ENCODE assay signal across 12 cellular contexts in genomic region chr14:50766338-50766886, GRCh38.
DNase-seq lines count a peak whose midpoint lies in the region; ATAC-seq and TF ChIP-seq lines count a peak whose summit lies in the region.
"Had no signal": no experiment of that assay in that cellular context is flagged by ENCODE, and none has a peak within 500 bp of the region (broad histone marks: within the 10 kb centered on the region; RNA-seq: fewer than 3 reads in every experiment).

No MANE protein-coding gene starts in this region.

- ATAC-seq in Right ventricle myocardium inferior (peak; percentile 48), aorta (ENCODE audit: low FRiP score) (peak; percentile 50), GM21367 (IDR thresholded peaks at IDR 0.05; ENCODE audit: unreplicated experiment) (no peak), HG03571 (IDR thresholded peaks at IDR 0.05; ENCODE audit: unreplicated experiment) (no peak)
- ATAC-seq: naive thymus-derived CD8-positive, alpha-beta T cell had no signal

- peaks cover 17% of the 10 kb centered on the region for H3K4me1 Mint-ChIP-seq in nephron

- H3K9me3 Mint-ChIP-seq in nephron = no peaks in the 10 kb centered on the region
- H3K9me3 Mint-ChIP-seq: naive thymus-derived CD8-positive, alpha-beta T cell had no signal

- intact Hi-C loops in Right ventricle myocardium inferior (cut with DNase I) = no loop called here
- intact Hi-C loops in cardiac septum (cut with DNase I) = no loop called here
- intact Hi-C loops in aorta (cut with DNase I) = no loop called here

- no peaks in the 10 kb centered on the region for H3K27me3 ChIP-seq in aorta (ENCODE audit: control insufficient read depth in 1 of 2, insufficient read depth in 2 of 2, low read length in 1 of 2)
- H3K27me3 ChIP-seq: colonic mucosa had no signal

- H3K4me3 ChIP-seq in aorta (ENCODE audit: low read length in 2 of 2) = no peak overlapping the region
- H3K4me3 ChIP-seq: colonic mucosa had no signal

- H3K36me3 Mint-ChIP-seq in nephron (ENCODE audit: low read depth) = peaks cover 84% of the 10 kb centered on the region

- peaks cover 3 to 5% of the 10 kb centered on the region in 2 donors for H3K4me1 ChIP-seq in aorta (ENCODE audit: control insufficient read depth in 1 of 2, insufficient read depth in 2 of 2, low read length in 2 of 2)
- H3K4me1 ChIP-seq: colonic mucosa had no signal

- peaks cover 6 to 7% of the 10 kb centered on the region in 2 donors for H3K36me3 ChIP-seq in aorta (ENCODE audit: control insufficient read depth in 1 of 2, insufficient read depth in 2 of 2, low read length in 1 of 2)
- H3K36me3 ChIP-seq: colonic mucosa had no signal

- 12 to 13% methylated on average over 6 of the region's 6 CpGs for WGBS in aorta, 2 donors

- H3K27ac Mint-ChIP-seq in nephron = peak overlapping the region in 2 of 3 experiments; percentile 59 to 61

- TF ChIP-seq CTCF in nephron (IDR thresholded peaks at IDR 0.05; ENCODE audit: unreplicated experiment in 3 of 3) = no peak

- H3K27me3 Mint-ChIP-seq in nephron (ENCODE audit: low read depth) = no peaks in the 10 kb centered on the region
- H3K27me3 Mint-ChIP-seq: naive thymus-derived CD8-positive, alpha-beta T cell had no signal

- no peaks in the 10 kb centered on the region for H3K9me3 ChIP-seq in aorta (ENCODE audit: control insufficient read depth, low read length)
- H3K9me3 ChIP-seq: colonic mucosa had no signal

- peak overlapping the region in 1 of 2 donors; percentile 85 for H3K27ac ChIP-seq in aorta (ENCODE audit: low read depth in 1 of 2, low read length in 2 of 2)
- H3K27ac ChIP-seq: colonic mucosa had no signal

- no peak overlapping the region for H3K4me3 Mint-ChIP-seq in nephron
- H3K4me3 Mint-ChIP-seq: naive thymus-derived CD8-positive, alpha-beta T cell had no signal

- DNase-seq in Right ventricle myocardium inferior (ENCODE audit: missing footprints) = no peak
- no peak for DNase-seq in cardiac septum (ENCODE audit: low spot score)
- DNase-seq in fibroblast of gingiva (ENCODE audit: low read depth) = peak; percentile 95
- no peak for DNase-seq in aorta
- no peak for DNase-seq in NCI-H446 treated with DMSO at 0.1 percent for 48 hours (lab: John Stamatoyannopoulos, UW)
- DNase-seq: activated effector memory CD4-positive, alpha-beta T cell treated with anti-CD3 and anti-CD28 coated beads, Interleukin-2, amount 50 U/mL, for 16 hours; colonic mucosa; GOT3; naive thymus-derived CD8-positive, alpha-beta T cell had no signal

Comparison
In these comparisons a context has a peak if more than half of its experiments do, and no peak if none do; other contexts are left out.
1. ATAC-seq: peak in Right ventricle myocardium inferior (single experiment) and aorta (single experiment); none in GM21367 (single experiment) and HG03571 (single experiment).